In the genomic region with DNA sequence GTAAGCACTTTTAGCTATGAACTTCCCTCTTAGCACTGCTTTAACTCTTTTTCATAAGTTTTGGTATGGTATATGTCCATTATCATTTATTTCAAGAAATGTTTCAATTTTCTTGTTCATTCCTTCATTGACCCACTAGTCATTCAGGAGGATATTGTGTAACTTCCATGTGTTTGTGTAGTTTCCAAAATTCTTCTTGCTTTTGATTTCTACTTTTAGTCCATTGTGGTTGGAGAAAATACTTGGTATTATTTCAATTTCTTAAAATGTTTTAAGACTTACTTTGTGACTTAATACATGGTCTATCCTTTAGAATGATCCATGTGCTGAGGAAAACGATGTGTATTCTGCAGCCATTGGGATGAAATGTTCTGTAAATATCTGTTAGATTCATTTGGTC, we compare ENCODE assay signal across 30 cellular contexts.
"Had no signal": no experiment of that assay in that cellular context is flagged by ENCODE, and none has a peak within 500 bp of the region (broad histone marks: within the 10 kb centered on the region; RNA-seq: fewer than 3 reads in every experiment).

No MANE protein-coding gene starts in this region.

- H3K27me3 ChIP-seq: ascending aorta, cardiac muscle cell had no signal

- H3K4me3 ChIP-seq: ascending aorta, cardiac muscle cell had no signal

- H3K4me1 ChIP-seq: ascending aorta had no signal

- H3K36me3 ChIP-seq: ascending aorta, cardiac muscle cell, WERI-Rb-1 had no signal

- H3K27ac ChIP-seq: ascending aorta, cardiac muscle cell, WERI-Rb-1 had no signal

- ATAC-seq: activated CD4-positive, alpha-beta T cell treated with anti-CD3 and anti-CD28 coated beads for 36 hours; activated CD4-positive, CD25-positive, alpha-beta regulatory T cell treated with anti-CD3 and anti-CD28 coated beads, Interleukin-2, amount 50 U/mL, for 24 hours; activated CD8-positive, alpha-beta memory T cell treated with anti-CD3 and anti-CD28 coated beads, Interleukin-2, amount 10 ng/mL, durations not matched to agents 7 days and 5 days; activated CD8-positive, alpha-beta T cell treated with anti-CD3 and anti-CD28 coated beads, Interleukin-2, amount 10 ng/mL, durations not matched to agents 7 days and 5 days; activated naive CD8-positive, alpha-beta T cell treated with anti-CD3 and anti-CD28 coated beads, Interleukin-2, amount 50 U/mL, for 24 hours; WTC11 had no signal

- DNase-seq: activated CD4-positive, alpha-beta memory T cell treated with anti-CD3 and anti-CD28 coated beads, Interleukin-2, amount 10 ng/mL, durations not matched to agents 7 days and 5 days; activated CD4-positive, alpha-beta T cell treated with anti-CD3 and anti-CD28 coated beads for 1 hour; activated CD4-positive, alpha-beta T cell treated with anti-CD3 and anti-CD28 coated beads for 36 hours; activated CD4-positive, alpha-beta T cell treated with anti-CD3 and anti-CD28 coated beads for 48 hours; activated CD4-positive, alpha-beta T cell treated with anti-CD3 and anti-CD28 coated beads, Interleukin-2, amount 10 ng/mL, durations not matched to agents 7 days and 5 days; activated CD4-positive, alpha-beta T cell treated with anti-CD3 and anti-CD28 coated beads, Interleukin-2, amount 50 U/mL, for 48 hours; activated CD4-positive, CD25-positive, alpha-beta regulatory T cell; activated CD8-positive, alpha-beta memory T cell treated with anti-CD3 and anti-CD28 coated beads for 24 hours; activated CD8-positive, alpha-beta memory T cell treated with anti-CD3 and anti-CD28 coated beads, Interleukin-2, amount 10 ng/mL, durations not matched to agents 7 days and 5 days; activated CD8-positive, alpha-beta memory T cell treated with anti-CD3 and anti-CD28 coated beads, Interleukin-2, amount 50 U/mL, for 48 hours; activated CD8-positive, alpha-beta T cell treated with anti-CD3 and anti-CD28 coated beads, Interleukin-2, amount 10 ng/mL, durations not matched to agents 7 days and 5 days; activated effector memory CD4-positive, alpha-beta T cell treated with Interleukin-2 at 50 U/mL for 16 hours; activated gamma-delta T cell; activated naive CD4-positive, alpha-beta T cell treated with anti-CD3 and anti-CD28 coated beads, Interleukin-2, amount 10 ng/mL, durations not matched to agents 7 days and 5 days; activated naive CD4-positive, alpha-beta T cell treated with Interleukin-2 at 50 U/mL for 16 hours; activated naive CD8-positive, alpha-beta T cell treated with anti-CD3 and anti-CD28 coated beads, Interleukin-2, amount 10 ng/mL, durations not matched to agents 7 days and 5 days; activated naive CD8-positive, alpha-beta T cell treated with anti-CD3 and anti-CD28 coated beads, Interleukin-2, amount 50 U/mL, for 24 hours; activated T-cell treated with anti-CD3 and anti-CD28 coated beads, Interleukin-2, amount 50 U/mL, for 24 hours; activated T-cell treated with anti-CD3 and anti-CD28 coated beads, Interleukin-2, amount 50 U/mL, for 48 hours; amygdala; anterior cingulate cortex; caudate nucleus; T-helper 1 cell; T-helper 2 cell; T-helper 9 cell; WERI-Rb-1 had no signal
